Comparison of ENCODE assay signal across 25 cellular contexts in the genomic region with DNA sequence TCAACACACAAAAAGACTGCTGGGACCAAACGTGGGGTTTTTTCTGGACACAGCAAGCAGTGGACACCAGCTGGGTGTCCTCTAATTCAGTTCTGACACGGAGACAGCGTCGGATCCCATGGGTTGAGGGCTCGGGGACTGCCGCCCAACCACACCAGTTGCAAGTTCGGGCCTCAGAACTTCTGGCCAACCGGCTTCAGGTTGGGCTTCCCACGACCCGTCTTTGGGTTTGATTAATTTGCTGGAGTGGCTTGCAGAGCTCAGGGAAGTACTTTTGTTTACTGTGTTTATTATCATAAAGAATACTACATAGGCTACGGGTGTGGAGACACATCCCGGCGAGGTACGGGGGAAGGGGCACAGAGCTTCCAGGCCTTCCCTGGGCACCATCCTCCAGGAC.
A peak's percentile ranks its signal among the peaks of the same experiment; 100 is the strongest.
DNase-seq lines count a peak whose midpoint lies in the region; ATAC-seq, FAIRE-seq and TF ChIP-seq lines count a peak whose summit lies in the region.
"Had no signal": no experiment of that assay in that cellular context is flagged by ENCODE, and none has a peak within 500 bp of the region (broad histone marks: within the 10 kb centered on the region; RNA-seq: fewer than 3 reads in every experiment).

No MANE protein-coding gene starts in this region.

- no peak overlapping the region for H3K4me3 Mint-ChIP-seq in activated B cell treated with CpG ODN at 0.5 μM for 24 hours
- H3K4me3 Mint-ChIP-seq in nephron progenitor cell = no peak overlapping the region
- no peak overlapping the region for H3K4me3 Mint-ChIP-seq in stimulated activated memory B cell treated with anti-CD40 and anti-IgM and Interleukin-4, amounts not matched to agents 10 μg/mL and 1 μg/mL and 100 μg/mL, for 72 hours
- H3K4me3 Mint-ChIP-seq: CD4-positive, alpha-beta T cell had no signal

- peak overlapping the region in 7 of 11 experiments; percentile 9 to 79 (median 26); a peak in 11 of 22 replicates for H3K27ac ChIP-seq in BLaER1 treated with 17β-estradiol and CSF1 and Interleukin-3, amounts not matched to agents 10 nM and 100 nM
- H3K27ac ChIP-seq: Peyer's patch had no signal

- intact Hi-C loops in activated B cell treated with CpG ODN at 0.5 μM for 24 hours (cut with micrococcal nuclease) = loop anchor here (10.0 kb wide), 3 partner anchors 64 to 406 kb away; partner anchors contain the start of gene ZFPM1

- H3K36me3 Mint-ChIP-seq in activated B cell treated with CpG ODN at 0.5 μM for 24 hours (ENCODE audit: low read depth) (peaks cover 40% of the 10 kb centered on the region), nephron progenitor cell (ENCODE audit: low read depth) (peaks cover 31% of the 10 kb centered on the region)
- H3K36me3 Mint-ChIP-seq in stimulated activated memory B cell treated with anti-CD40 and anti-IgM and Interleukin-4, amounts not matched to agents 10 μg/mL and 1 μg/mL and 100 μg/mL, for 72 hours = peaks cover 24% of the 10 kb centered on the region

- H3K4me2 ChIP-seq in BLaER1 treated with 17β-estradiol and CSF1 and Interleukin-3, amounts not matched to agents 10 nM and 100 nM = peak overlapping the region in 2 of 11 experiments; percentile 2 to 17; a peak in 2 of 22 replicates

- H3K9ac ChIP-seq in BLaER1 treated with 17β-estradiol and CSF1 and Interleukin-3, amounts not matched to agents 10 nM and 100 nM = no peak overlapping the region

- H3K36me3 ChIP-seq in BLaER1 treated with 17β-estradiol and CSF1 and Interleukin-3, amounts not matched to agents 10 nM and 100 nM = peaks cover 40 to 60% (median 53%) of the 10 kb centered on the region in 11 experiments

- H3K9me3 ChIP-seq in BLaER1 treated with 17β-estradiol and CSF1 and Interleukin-3, amounts not matched to agents 10 nM and 100 nM (replicated peaks in 1 of 11) = peaks cover 0 to 19% (median 8%) of the 10 kb centered on the region in 11 experiments; a peak in 8 of 22 replicates
- H3K9me3 ChIP-seq: BE2C, Caco-2, Peyer's patch had no signal

- peaks cover 55% of the 10 kb centered on the region for H3K4me1 Mint-ChIP-seq in activated B cell treated with CpG ODN at 0.5 μM for 24 hours
- no peaks in the 10 kb centered on the region for H3K4me1 Mint-ChIP-seq in nephron progenitor cell
- H3K4me1 Mint-ChIP-seq in stimulated activated memory B cell treated with anti-CD40 and anti-IgM and Interleukin-4, amounts not matched to agents 10 μg/mL and 1 μg/mL and 100 μg/mL, for 72 hours = peaks cover 39% of the 10 kb centered on the region

- DNase-seq in activated B cell treated with CpG ODN at 0.5 μM for 24 hours (no peak), nephron progenitor cell (no peak), frontal cortex (ENCODE audit: low spot score in 2 of 2) (no peak)
- DNase-seq: BE2C; Caco-2; CD4-positive, alpha-beta T cell; DMS 273 treated with DMSO at 0.1 percent for 48 hours; DMS79 treated with DMSO at 0.1 percent for 48 hours; GOT3; Karpas-422; MV-4-11; NCI-H1694; NCI-H2081; NCI-H2171 treated with DMSO at 0.1 percent for 48 hours; NCI-H446; NCI-H526; Peyer's patch had no signal

- H3K9me3 Mint-ChIP-seq in activated B cell treated with CpG ODN at 0.5 μM for 24 hours (no peaks in the 10 kb centered on the region), nephron progenitor cell (no peaks in the 10 kb centered on the region)
- H3K9me3 Mint-ChIP-seq in stimulated activated memory B cell treated with anti-CD40 and anti-IgM and Interleukin-4, amounts not matched to agents 10 μg/mL and 1 μg/mL and 100 μg/mL, for 72 hours = no peaks in the 10 kb centered on the region
- H3K9me3 Mint-ChIP-seq: CD4-positive, alpha-beta T cell had no signal

- H3K27me3 ChIP-seq in BLaER1 treated with 17β-estradiol and CSF1 and Interleukin-3, amounts not matched to agents 10 nM and 100 nM = no peaks in the 10 kb centered on the region
- H3K27me3 ChIP-seq: BE2C, Peyer's patch had no signal

- TF ChIP-seq CTCF in activated B cell treated with CpG ODN at 0.5 μM for 24 hours (IDR thresholded peaks at IDR 0.05) (no peak), nephron progenitor cell (IDR thresholded peaks at IDR 0.05) (no peak)

- H4K20me1 ChIP-seq in BLaER1 treated with 17β-estradiol and CSF1 and Interleukin-3, amounts not matched to agents 10 nM and 100 nM = no peaks in the 10 kb centered on the region; a peak in 1 of 22 replicates

- no peak overlapping the region for H3K4me3 ChIP-seq in BLaER1 treated with 17β-estradiol and CSF1 and Interleukin-3, amounts not matched to agents 10 nM and 100 nM
- H3K4me3 ChIP-seq: GM12878, Peyer's patch had no signal

- H3K4me1 ChIP-seq in BLaER1 treated with 17β-estradiol and CSF1 and Interleukin-3, amounts not matched to agents 10 nM and 100 nM = peaks cover 35 to 50% (median 42%) of the 10 kb centered on the region in 10 experiments
- H3K4me1 ChIP-seq: Caco-2 had no signal

- POLR2A ChIA-PET in activated B cell treated with CpG ODN at 0.5 μM for 24 hours (lab: Charles Lee) = interaction anchor here (0.8 to 3.9 kb wide), 2 partner anchors 17 to 20 kb away, joined by 3 to 23 read pairs; no protein-coding TSS in a partner anchor

- no peaks in the 10 kb centered on the region for H3K27me3 Mint-ChIP-seq in activated B cell treated with CpG ODN at 0.5 μM for 24 hours
- no peaks in the 10 kb centered on the region for H3K27me3 Mint-ChIP-seq in nephron progenitor cell (ENCODE audit: low read depth, poor library complexity)
- H3K27me3 Mint-ChIP-seq in stimulated activated memory B cell treated with anti-CD40 and anti-IgM and Interleukin-4, amounts not matched to agents 10 μg/mL and 1 μg/mL and 100 μg/mL, for 72 hours = no peaks in the 10 kb centered on the region
- H3K27me3 Mint-ChIP-seq: CD4-positive, alpha-beta T cell had no signal

- H3K27ac Mint-ChIP-seq in activated B cell treated with CpG ODN at 0.5 μM for 24 hours (peak overlapping the region; percentile 98), nephron progenitor cell (peak overlapping the region; percentile 94)
- H3K27ac Mint-ChIP-seq in stimulated activated memory B cell treated with anti-CD40 and anti-IgM and Interleukin-4, amounts not matched to agents 10 μg/mL and 1 μg/mL and 100 μg/mL, for 72 hours = peak overlapping the region; percentile 95
- H3K27ac Mint-ChIP-seq: CD4-positive, alpha-beta T cell had no signal

- CTCF ChIA-PET in activated B cell treated with CpG ODN at 0.5 μM for 24 hours (lab: Charles Lee) = no interaction called here

- ATAC-seq in activated B cell treated with CpG ODN at 0.5 μM for 24 hours (ENCODE audit: low read depth) = no peak
- no peak for ATAC-seq in stimulated activated memory B cell treated with anti-CD40 and anti-IgM and Interleukin-4, amounts not matched to agents 10 μg/mL and 1 μg/mL and 100 μg/mL, for 72 hours
- ATAC-seq in HG03439 (IDR thresholded peaks at IDR 0.05; ENCODE audit: unreplicated experiment) = no peak
- ATAC-seq in GM19395 (IDR thresholded peaks at IDR 0.05; ENCODE audit: unreplicated experiment) = no peak
- ATAC-seq: GM12878, HCT116, SK-N-SH treated with all-trans-retinoic acid at 6 μM for 48 hours had no signal

- FAIRE-seq in frontal cortex (lab: Jason Lieb, UNC) = no peak
- FAIRE-seq: A204.1, GM12878 had no signal
